10 cellular contexts compared by ENCODE assay signal in genomic region chr17:77779711-77780539, GRCh38.
DNase-seq lines count a peak whose midpoint lies in the region; ATAC-seq and TF ChIP-seq lines count a peak whose summit lies in the region.
"Had no signal": no experiment of that assay in that cellular context is flagged by ENCODE, and none has a peak within 500 bp of the region (broad histone marks: within the 10 kb centered on the region; RNA-seq: fewer than 3 reads in every experiment).

No MANE protein-coding gene starts in this region.

- WGBS in transverse colon (ENCODE audit: low coverage in 1 of 2), 2 donors = 18 to 64% methylated on average over 2 to 16 of the region's 22 CpGs

- H3K27ac ChIP-seq in coronary artery (peak overlapping the region; percentile 84 to 89), transverse colon (peak overlapping the region; percentile 28 to 63 (median 48))
- H3K27ac ChIP-seq: KMS-11 had no signal

- H3K4me3 ChIP-seq in coronary artery = peak overlapping the region; percentile 15
- no peak overlapping the region for H3K4me3 ChIP-seq in transverse colon

- in situ Hi-C loops in transverse colon (cut with MboI; ENCODE audit: low pct_ligation_motif_present in 1 of 4, low pct_unique_long_range_greater_than_20kb in 1 of 4, low sequenced_read_pairs in 3 of 4) = loop anchor here in 1 of 4 donors (10.0 kb wide), 1 partner anchor 235 kb away; no protein-coding TSS in a partner anchor

- no peaks in the 10 kb centered on the region for H3K27me3 Mint-ChIP-seq in activated T-helper 17 cell treated with anti-CD3 and anti-CD28 coated beads, Interleukin-2, amount 50 U/mL, for 72 hours

- no peak for TF ChIP-seq EP300 in transverse colon (IDR thresholded peaks at IDR 0.05; ENCODE audit: low read depth)

- H3K4me1 ChIP-seq in transverse colon = peaks cover 0 to 7% (median 0%) of the 10 kb centered on the region in 4 donors

- no peak for TF ChIP-seq POLR2A in transverse colon (IDR thresholded peaks at IDR 0.05)

- no peaks in the 10 kb centered on the region for H3K36me3 Mint-ChIP-seq in activated T-helper 17 cell treated with anti-CD3 and anti-CD28 coated beads, Interleukin-2, amount 50 U/mL, for 72 hours (ENCODE audit: low read depth)
- H3K36me3 Mint-ChIP-seq: stimulated activated effector memory CD8-positive, alpha-beta T cell treated with anti-CD3 and anti-CD28 coated beads, Interleukin-12 subunit alpha, Interleukin-12 subunit beta, amount 100 ng/mL, for 72 hours had no signal

- H3K9me3 Mint-ChIP-seq in activated T-helper 17 cell treated with anti-CD3 and anti-CD28 coated beads, Interleukin-2, amount 50 U/mL, for 72 hours = no peaks in the 10 kb centered on the region
- H3K9me3 Mint-ChIP-seq: stimulated activated effector memory CD8-positive, alpha-beta T cell treated with anti-CD3 and anti-CD28 coated beads, Interleukin-12 subunit alpha, Interleukin-12 subunit beta, amount 100 ng/mL, for 72 hours had no signal

- H3K27me3 ChIP-seq in transverse colon = peaks cover 5% of the 10 kb centered on the region
- H3K27me3 ChIP-seq: breast epithelium had no signal

- intact Hi-C loops in transverse colon (cut with DNase I; ENCODE audit: low total_unique reads) = no loop called here

- peaks cover 5% of the 10 kb centered on the region for H3K4me1 Mint-ChIP-seq in activated T-helper 17 cell treated with anti-CD3 and anti-CD28 coated beads, Interleukin-2, amount 50 U/mL, for 72 hours

- no peak overlapping the region for H3K4me3 Mint-ChIP-seq in activated T-helper 17 cell treated with anti-CD3 and anti-CD28 coated beads, Interleukin-2, amount 50 U/mL, for 72 hours
- H3K4me3 Mint-ChIP-seq: stimulated activated effector memory CD8-positive, alpha-beta T cell treated with anti-CD3 and anti-CD28 coated beads, Interleukin-12 subunit alpha, Interleukin-12 subunit beta, amount 100 ng/mL, for 72 hours had no signal

- H3K9me3 ChIP-seq in transverse colon = no peaks in the 10 kb centered on the region
- H3K9me3 ChIP-seq: breast epithelium had no signal

- no peak for ATAC-seq in activated T-helper 17 cell treated with anti-CD3 and anti-CD28 coated beads, Interleukin-2, amount 50 U/mL, for 72 hours (replicated peaks)
- ATAC-seq in GM21515 (IDR thresholded peaks at IDR 0.05; ENCODE audit: unreplicated experiment) = no peak
- ATAC-seq: stimulated activated effector memory CD8-positive, alpha-beta T cell treated with anti-CD3 and anti-CD28 coated beads, Interleukin-12 subunit alpha, Interleukin-12 subunit beta, amount 100 ng/mL, for 72 hours had no signal

- TF ChIP-seq CTCF in coronary artery (IDR thresholded peaks at IDR 0.05) (no peak), transverse colon (IDR thresholded peaks at IDR 0.05) (no peak)

- no peaks in the 10 kb centered on the region for H3K36me3 ChIP-seq in transverse colon
- H3K36me3 ChIP-seq: breast epithelium had no signal

- DNase-seq in RPMI7951 (ENCODE audit: low read depth) (peak; percentile 46), coronary artery (ENCODE audit: low spot score) (no peak), midbrain (lab: John Stamatoyannopoulos, UW) (peak; percentile 19), transverse colon (no peak)
- DNase-seq in stimulated activated CD4-positive, alpha-beta T cell treated with anti-CD3 and anti-CD28 coated beads, Interleukin-4, amount 100 ng/mL, for 4 hours = no peak

- H3K27ac Mint-ChIP-seq in activated T-helper 17 cell treated with anti-CD3 and anti-CD28 coated beads, Interleukin-2, amount 50 U/mL, for 72 hours = no peak overlapping the region

Comparison
In these comparisons a context has a peak if more than half of its experiments do, and no peak if none do; other contexts are left out.
1. DNase-seq: peak in RPMI7951 (single experiment) and midbrain (single experiment); none in coronary artery (single experiment), transverse colon (single experiment) and stimulated activated CD4-positive, alpha-beta T cell treated with anti-CD3 and anti-CD28 coated beads, Interleukin-4, amount 100 ng/mL, for 4 hours (0 of 2).